Comparison of ENCODE assay signal across 10 cellular contexts in genomic region chr10:35564276-35564982, GRCh38. TPM values are rescaled to one million over a fixed set of nuclear protein-coding genes. Genes with fewer than 3 reads are reported as not detected.
DNase-seq lines count a peak whose midpoint lies in the region; ATAC-seq and TF ChIP-seq lines count a peak whose summit lies in the region.
"Had no signal": no experiment of that assay in that cellular context is flagged by ENCODE, and none has a peak within 500 bp of the region (broad histone marks: within the 10 kb centered on the region; RNA-seq: fewer than 3 reads in every experiment).

No MANE protein-coding gene starts in this region.

- no TSS peak for BruUV-seq in A673 (replicated peaks; lab: Mats Ljungman, UMichigan)

- intact Hi-C loops in A673 (cut with micrococcal nuclease; ENCODE audit: unreplicated experiment) (loop anchor here (5.0 to 10.0 kb wide), 3 partner anchors 227 to 437 kb away; partner anchors contain the start of genes CCNY and CREM), right cardiac atrium (cut with DNase I) (loop anchor here in 2 of 4 donors (5.0 to 10.0 kb wide), 3 partner anchors 227 to 320 kb away; partner anchors contain the start of gene CCNY (in 2 of the 2))

- H3K4me1 ChIP-seq in A673 (ENCODE audit: insufficient read depth, low read length, poor library complexity, severe bottlenecking) (peaks cover 15% of the 10 kb centered on the region), right cardiac atrium (ENCODE audit: control insufficient read depth, insufficient read depth, low read length) (peaks cover 15% of the 10 kb centered on the region)

- H3K9me3 ChIP-seq in A673 (ENCODE audit: low read depth, low read length, poor library complexity, severe bottlenecking) = no peaks in the 10 kb centered on the region
- H3K9me3 ChIP-seq in right cardiac atrium (ENCODE audit: control insufficient read depth, low read length) = no peaks in the 10 kb centered on the region

- no peak overlapping the region for H3K4me3 ChIP-seq in A673 (ENCODE audit: low read depth, low read length, poor library complexity, severe bottlenecking)
- no peak overlapping the region for H3K4me3 ChIP-seq in right cardiac atrium (ENCODE audit: low read length)

- H3K36me3 ChIP-seq in A673 (ENCODE audit: insufficient read depth, low read length, poor library complexity, severe bottlenecking) = peaks cover 6% of the 10 kb centered on the region

- POLR2A ChIA-PET in A673 (lab: Charles Lee; ENCODE audit: low non-redundant PET) = no interaction called here

- ATAC-seq in GM21367 (IDR thresholded peaks at IDR 0.05; ENCODE audit: unreplicated experiment) = peak; percentile 88
- ATAC-seq in right cardiac atrium = peak; percentile 44 to 74
- ATAC-seq in GM18873 (IDR thresholded peaks at IDR 0.05; ENCODE audit: low FRiP score, unreplicated experiment) = no peak

- H3K27ac ChIP-seq in A673 (ENCODE audit: low read depth, low read length, poor library complexity, severe bottlenecking) (peak overlapping the region; percentile 57), right cardiac atrium (ENCODE audit: low read length) (no peak overlapping the region)

- peak; percentile 24 for DNase-seq in A673 (ENCODE audit: low spot score)
- DNase-seq in MV-4-11 (lab: John Stamatoyannopoulos, UW) = peak; percentile 42
- DNase-seq in right cardiac atrium = peak in 2 of 3 donors; percentile 22 to 60
- no peak for DNase-seq in SW 1271 (lab: John Stamatoyannopoulos, UW)
- no peak for DNase-seq in activated CD4-positive, CD25-positive, alpha-beta regulatory T cell treated with anti-CD3 and anti-CD28 coated beads, Interleukin-2, amount 50 U/mL, for 72 hours
- no peak for DNase-seq in DMS153 treated with DMSO at 0.1 percent for 48 hours (lab: John Stamatoyannopoulos, UW; ENCODE audit: unreplicated experiment)
- DNase-seq: SHP77 treated with DMSO at 0.1 percent for 48 hours had no signal

- H3K27me3 ChIP-seq in A673 (replicated peaks; ENCODE audit: insufficient read depth, low read depth, low read length, poor library complexity) (no peaks in the 10 kb centered on the region), right cardiac atrium (ENCODE audit: control insufficient read depth, insufficient read depth) (no peaks in the 10 kb centered on the region)

- CTCF ChIA-PET in A673 (lab: Charles Lee) = interaction anchor here (0.5 kb wide), 2 partner anchors 224 to 303 kb away, joined by 5 to 16 read pairs; no protein-coding TSS in a partner anchor

- 56% methylated on average over 9 of the region's 9 CpGs for WGBS in right cardiac atrium

- no peak for TF ChIP-seq CTCF in A673 (conservative IDR thresholded peaks at IDR 0.05; ENCODE audit: low read depth, low read length)

RNA-seq across cellular contexts. Expression of gene GJD4, which starts 40.7 kb away (rescaled TPM):
- total RNA-seq in A673 (2021) (not detected in 2 replicates), right cardiac atrium (not detected)
- polyA plus RNA-seq in right cardiac atrium = not detected
- polyA plus RNA-seq: neural cell had no signal

Comparison
In these comparisons a context has a peak if more than half of its experiments do, and no peak if none do; other contexts are left out.
1. DNase-seq: peak in A673 (single experiment), MV-4-11 (single experiment) and right cardiac atrium (2 of 3); none in SW 1271 (0 of 2), activated CD4-positive, CD25-positive, alpha-beta regulatory T cell treated with anti-CD3 and anti-CD28 coated beads, Interleukin-2, amount 50 U/mL, for 72 hours (single experiment) and DMS153 treated with DMSO at 0.1 percent for 48 hours (single experiment).